13 cellular contexts compared by ENCODE assay signal in genomic region chr1:24725209-24725651, GRCh38. TPM values are rescaled to one million over a fixed set of nuclear protein-coding genes. Genes with fewer than 3 reads are reported as not detected.
A peak's percentile ranks its signal among the peaks of the same experiment; 100 is the strongest.
DNase-seq lines count a peak whose midpoint lies in the region; ATAC-seq, FAIRE-seq and TF ChIP-seq lines count a peak whose summit lies in the region.
"Had no signal": no experiment of that assay in that cellular context is flagged by ENCODE, and none has a peak within 500 bp of the region (broad histone marks: within the 10 kb centered on the region; RNA-seq: fewer than 3 reads in every experiment).

No MANE protein-coding gene starts in this region.

- no peak for FAIRE-seq in small intestine (lab: Jason Lieb, UNC)
- FAIRE-seq: G401.6, TTC549 had no signal

- H3K79me1 ChIP-seq in H9 (ENCODE audit: insufficient read depth, low read depth, low read length, poor library complexity, severe bottlenecking): no peaks in the 10 kb centered on the region

- no peak overlapping the region for H4K91ac ChIP-seq in H9 (ENCODE audit: insufficient read length, low read depth, low read length)

- H3K4me1 Mint-ChIP-seq in H9: peaks cover 32 to 34% of the 10 kb centered on the region in 2 experiments
- peaks cover 14 to 30% of the 10 kb centered on the region in 2 donors for H3K4me1 Mint-ChIP-seq in stimulated activated naive B cell treated with anti-CD40 and anti-IgM and Interleukin-4, amounts not matched to agents 10 μg/mL and 1 μg/mL and 100 μg/mL, for 72 hours

- DNase-seq in H9: peak; percentile 84
- no peak for DNase-seq in adipocyte (ENCODE audit: low read depth)
- DNase-seq in iPS-NIHi7 (ENCODE audit: extremely low spot score): peak; percentile 75
- no peak for DNase-seq in stimulated activated naive B cell treated with anti-CD40 and anti-IgM and Interleukin-4, amounts not matched to agents 10 μg/mL and 1 μg/mL and 100 μg/mL, for 72 hours
- no peak for DNase-seq in activated T-cell treated with anti-CD3 and anti-CD28 coated beads, Interleukin-2, amount 50 U/mL, for 48 hours
- no peak for DNase-seq in small intestine
- DNase-seq in COLO829 (ENCODE audit: low spot score): no peak
- DNase-seq: NCI-H2107; stimulated activated naive CD4-positive, alpha-beta T cell had no signal

- no peaks in the 10 kb centered on the region for H3K27me3 ChIP-seq in H9 (ENCODE audit: insufficient read depth, low read length)
- H3K27me3 ChIP-seq in adipocyte (replicated peaks; ENCODE audit: control insufficient read depth, insufficient read depth, low read length): no peaks in the 10 kb centered on the region
- H3K27me3 ChIP-seq in small intestine (ENCODE audit: control insufficient read depth in 2 of 2, insufficient read depth in 2 of 2, low read length in 2 of 2): no peaks in the 10 kb centered on the region

- no peak overlapping the region for H2BK120ac ChIP-seq in H9 (ENCODE audit: low read depth, low read length, poor library complexity, severe bottlenecking)

- H4K8ac ChIP-seq in H9 (replicated peaks; ENCODE audit: insufficient read length, low read depth, low read length): no peak overlapping the region

- no peak overlapping the region for H3K4ac ChIP-seq in H9 (ENCODE audit: low read depth, low read length)

- no peak overlapping the region for H3K56ac ChIP-seq in H9 (ENCODE audit: insufficient read length, low read depth, low read length)

- H2BK20ac ChIP-seq in H9 (ENCODE audit: low read depth, low read length, poor library complexity, severe bottlenecking): no peak overlapping the region

- TF ChIP-seq CTCF in H9 (conservative IDR thresholded peaks at IDR 0.05): no peak

- H3K18ac ChIP-seq in H9 (ENCODE audit: insufficient read length, low read depth, low read length): peak overlapping the region; percentile 43

- no peak overlapping the region for H3K4me3 ChIP-seq in adipocyte (ENCODE audit: low read length)
- no peak overlapping the region for H3K4me3 ChIP-seq in small intestine (ENCODE audit: low read depth in 1 of 2, low read length in 2 of 2)

- H3T11ph ChIP-seq in H9 (ENCODE audit: low read length): no peak overlapping the region

- H2AK5ac ChIP-seq in H9 (ENCODE audit: insufficient read length, low read length): no peak overlapping the region

- H4K5ac ChIP-seq in H9 (ENCODE audit: insufficient read length, low read depth, low read length): no peak overlapping the region

- peak overlapping the region; percentile 2 for H3K4me2 ChIP-seq in H9 (ENCODE audit: insufficient read depth, insufficient read length, low read length)

- no peak overlapping the region for H2BK15ac ChIP-seq in H9 (ENCODE audit: low read depth, low read length)

- H2BK5ac ChIP-seq in H9 (ENCODE audit: insufficient read length, low read length): no peak overlapping the region

- ATAC-seq in stimulated activated naive B cell treated with anti-CD40 and anti-IgM and Interleukin-4, amounts not matched to agents 10 μg/mL and 1 μg/mL and 100 μg/mL, for 72 hours (replicated peaks): no peak
- ATAC-seq in GM19395 (IDR thresholded peaks at IDR 0.05; ENCODE audit: unreplicated experiment): no peak

- H3K14ac ChIP-seq in H9 (ENCODE audit: insufficient read depth, low read length): no peak overlapping the region

- H3K9me3 Mint-ChIP-seq in H9: peaks cover 5 to 14% of the 10 kb centered on the region in 2 experiments
- no peaks in the 10 kb centered on the region for H3K9me3 Mint-ChIP-seq in stimulated activated naive B cell treated with anti-CD40 and anti-IgM and Interleukin-4, amounts not matched to agents 10 μg/mL and 1 μg/mL and 100 μg/mL, for 72 hours

- no CpG with 5 or more reads among the region's 5 CpGs for WGBS in H9 (ENCODE audit: extremely low coverage, insufficient read length, low lambda C conversion rate)
- WGBS in small intestine, 3 donors: 57 to 69% (median 61%) methylated on average over 5 of the region's 5 CpGs

- H3K9ac ChIP-seq in H9 (ENCODE audit: extremely low read depth, insufficient read length, low read length) (no peak overlapping the region), adipocyte (ENCODE audit: low read length) (peak overlapping the region; percentile 25)

- H3K9me3 ChIP-seq in H9 (ENCODE audit: control insufficient read depth, low read depth, low read length): no peaks in the 10 kb centered on the region
- no peaks in the 10 kb centered on the region for H3K9me3 ChIP-seq in adipocyte (ENCODE audit: control insufficient read depth, low read length)
- H3K9me3 ChIP-seq in small intestine (ENCODE audit: control insufficient read depth, low read depth): no peaks in the 10 kb centered on the region

- H3K36me3 ChIP-seq in adipocyte (ENCODE audit: control insufficient read depth, insufficient read depth, low read length, severe bottlenecking) (no peaks in the 10 kb centered on the region), small intestine (ENCODE audit: control insufficient read depth in 2 of 2, insufficient read depth in 2 of 2, low read length in 2 of 2) (no peaks in the 10 kb centered on the region)

- H3K27ac Mint-ChIP-seq in H9: peak overlapping the region; percentile 95 to 99 (median 95)
- H3K27ac Mint-ChIP-seq in stimulated activated naive B cell treated with anti-CD40 and anti-IgM and Interleukin-4, amounts not matched to agents 10 μg/mL and 1 μg/mL and 100 μg/mL, for 72 hours: peak overlapping the region; percentile 77
- H3K27ac Mint-ChIP-seq: activated naive CD8-positive, alpha-beta T cell had no signal

- H3K23ac ChIP-seq in H9 (ENCODE audit: insufficient read length, low read depth, low read length): no peak overlapping the region

- no peaks in the 10 kb centered on the region for H3K79me2 ChIP-seq in H9 (ENCODE audit: insufficient read depth, low read length)

- H3K4me1 ChIP-seq in H9 (ENCODE audit: insufficient read depth, low read length) (peaks cover 4% of the 10 kb centered on the region; the same call in 1 of the 2 replicates), adipocyte (ENCODE audit: control insufficient read depth, insufficient read depth, low read length) (peaks cover 23% of the 10 kb centered on the region), small intestine (ENCODE audit: control insufficient read depth in 2 of 2, insufficient read depth in 1 of 2, low read depth in 1 of 2, low read length in 1 of 2) (no peaks in the 10 kb centered on the region)

- H2BK12ac ChIP-seq in H9 (ENCODE audit: insufficient read length, low read depth, low read length): no peak overlapping the region

- peaks cover 0 to 15% (median 3%) of the 10 kb centered on the region in 3 experiments; a peak in 4 of 7 replicates for H3K36me3 Mint-ChIP-seq in H9 (ENCODE audit: insufficient read depth in 1 of 3, low read depth in 3 of 3)
- no peaks in the 10 kb centered on the region for H3K36me3 Mint-ChIP-seq in stimulated activated naive B cell treated with anti-CD40 and anti-IgM and Interleukin-4, amounts not matched to agents 10 μg/mL and 1 μg/mL and 100 μg/mL, for 72 hours
- H3K36me3 Mint-ChIP-seq: activated naive CD8-positive, alpha-beta T cell had no signal

- no peaks in the 10 kb centered on the region; the same call in 1 of the 2 replicates for H3K27me3 Mint-ChIP-seq in H9 (ENCODE audit: low read depth)
- no peaks in the 10 kb centered on the region for H3K27me3 Mint-ChIP-seq in stimulated activated naive B cell treated with anti-CD40 and anti-IgM and Interleukin-4, amounts not matched to agents 10 μg/mL and 1 μg/mL and 100 μg/mL, for 72 hours
- H3K27me3 Mint-ChIP-seq: activated naive CD8-positive, alpha-beta T cell had no signal

- no peaks in the 10 kb centered on the region for H4K20me1 ChIP-seq in H9 (ENCODE audit: control insufficient read depth, insufficient read depth, insufficient read length)

- no peak overlapping the region for H2AFZ ChIP-seq in H9 (ENCODE audit: low read length)

- peak overlapping the region; percentile 47 to 69; a peak in 4 of 5 replicates for H3K4me3 Mint-ChIP-seq in H9
- H3K4me3 Mint-ChIP-seq in stimulated activated naive B cell treated with anti-CD40 and anti-IgM and Interleukin-4, amounts not matched to agents 10 μg/mL and 1 μg/mL and 100 μg/mL, for 72 hours: peak overlapping the region in 1 of 2 donors; percentile 13
- H3K4me3 Mint-ChIP-seq: activated naive CD8-positive, alpha-beta T cell had no signal

- peak overlapping the region; percentile 22 for H3K27ac ChIP-seq in H9 (ENCODE audit: insufficient read length, low read depth, low read length)
- no peak overlapping the region for H3K27ac ChIP-seq in small intestine (ENCODE audit: low read depth in 1 of 2, low read length in 1 of 2)

- H3K23me2 ChIP-seq in H9 (ENCODE audit: insufficient read length, low read depth, low read length, poor library complexity, severe bottlenecking): no peaks in the 10 kb centered on the region

RNA-seq across cellular contexts. Expression of gene CLIC4, which starts 20.0 kb away (rescaled TPM):
- 230 and 240 TPM in 2 replicates for total RNA-seq in H9 (2021)
- polyA plus RNA-seq in small intestine: 10 to 100 TPM in 2 of 3 donors, 1 to 10 TPM in 1; 2.0 to 47.4 (median 13.2) TPM

Comparison
In these comparisons a context has a peak if more than half of its experiments do, and no peak if none do; other contexts are left out.
1. DNase-seq: peak in H9 (single experiment) and iPS-NIHi7 (single experiment); none in adipocyte (single experiment), stimulated activated naive B cell treated with anti-CD40 and anti-IgM and Interleukin-4, amounts not matched to agents 10 μg/mL and 1 μg/mL and 100 μg/mL, for 72 hours (single experiment), activated T-cell treated with anti-CD3 and anti-CD28 coated beads, Interleukin-2, amount 50 U/mL, for 48 hours (0 of 2), small intestine (single experiment) and COLO829 (single experiment).